27 cellular contexts compared by ENCODE assay signal in genomic region chr13:114135731-114136171, GRCh38. TPM values are rescaled to one million over a fixed set of nuclear protein-coding genes. Genes with fewer than 3 reads are reported as not detected.
DNase-seq lines count a peak whose midpoint lies in the region; ATAC-seq, FAIRE-seq and TF ChIP-seq lines count a peak whose summit lies in the region.
"Had no signal": no experiment of that assay in that cellular context is flagged by ENCODE, and none has a peak within 500 bp of the region (broad histone marks: within the 10 kb centered on the region; RNA-seq: fewer than 3 reads in every experiment).

No MANE protein-coding gene starts in this region.

- in situ Hi-C loops in HepG2 (cut with HindIII; ENCODE audit: extremely low pct_ligation_motif_present, low pct_unique_long_range_greater_than_20kb): no loop called here
- in situ Hi-C loops in GM13976 (cut with MboI; ENCODE audit: low sequenced_read_pairs, unreplicated experiment): no loop called here

- no peak overlapping the region for H3K9ac ChIP-seq in HepG2 (ENCODE audit: insufficient read depth, low read depth, low read length)
- H3K9ac ChIP-seq in colonic mucosa (ENCODE audit: low read depth in 2 of 2, low read length in 2 of 2): no peak overlapping the region

- TF ChIP-seq POLR2A in HepG2 (IDR thresholded peaks at IDR 0.05; ENCODE audit: insufficient read depth in 1 of 2, low read depth in 2 of 2, low read length in 2 of 2): no peak

- H3K4me3 ChIP-seq in heart right ventricle (no peak overlapping the region), RWPE2 (ENCODE audit: severe bottlenecking) (no peak overlapping the region), HepG2 (replicated peaks in 1 of 3; ENCODE audit: insufficient read depth in 1 of 3, low read depth in 2 of 3, low read length in 3 of 3) (no peak overlapping the region), colonic mucosa (no peak overlapping the region)
- H3K4me3 ChIP-seq: adrenal gland, cardiac muscle cell, gastrocnemius medialis, psoas muscle, smooth muscle cell, uterus had no signal

- ATAC-seq in left cardiac atrium: no peak
- ATAC-seq in heart right ventricle: no peak
- ATAC-seq in RWPE2 (ENCODE audit: low read depth): no peak
- ATAC-seq in HepG2: peak; percentile 64
- ATAC-seq: gastrocnemius medialis, psoas muscle had no signal

- WGBS in heart right ventricle, 2 donors: 94 to 95% methylated on average over 15 of the region's 15 CpGs
- WGBS in HepG2 (ENCODE audit: low lambda C conversion rate): 21% methylated on average over 9 of the region's 15 CpGs

- H3K27me3 ChIP-seq in heart right ventricle (peaks cover 0 to 7% (median 0%) of the 10 kb centered on the region in 7 donors), RWPE2 (ENCODE audit: insufficient read depth, poor library complexity, severe bottlenecking) (no peaks in the 10 kb centered on the region), HepG2 (ENCODE audit: control insufficient read depth in 1 of 2, insufficient read depth in 2 of 2, low read length in 2 of 2) (peaks cover 4 to 33% of the 10 kb centered on the region in 2 experiments; a peak in 4 of 5 replicates), colonic mucosa (no peaks in the 10 kb centered on the region)
- H3K27me3 ChIP-seq: adrenal gland, cardiac muscle cell, gastrocnemius medialis, uterus had no signal

- TF ChIP-seq CTCF in heart right ventricle (IDR thresholded peaks at IDR 0.05): no peak
- no peak for TF ChIP-seq CTCF in RWPE2 (IDR thresholded peaks at IDR 0.05; ENCODE audit: poor library complexity, severe bottlenecking)
- no peak for TF ChIP-seq CTCF in HepG2 (CRISPR knock-in tag; IDR thresholded peaks at IDR 0.05)
- no peak for TF ChIP-seq CTCF in GM13976 (IDR thresholded peaks at IDR 0.05; ENCODE audit: borderline replicate concordance, control extremely low read depth, extremely low read depth, insufficient read depth, missing control alignments)
- TF ChIP-seq CTCF in colonic mucosa (IDR thresholded peaks at IDR 0.05): no peak
- no peak for TF ChIP-seq CTCF in GM10266 (IDR thresholded peaks at IDR 0.05; ENCODE audit: control insufficient read depth, insufficient read depth, low read depth, missing control alignments)

- H3K4me1 ChIP-seq in heart right ventricle (peaks cover 2 to 18% (median 12%) of the 10 kb centered on the region in 9 donors), RWPE2 (ENCODE audit: insufficient read depth, poor library complexity, severe bottlenecking) (peaks cover 2% of the 10 kb centered on the region), HepG2 (ENCODE audit: insufficient read depth, low read length) (no peaks in the 10 kb centered on the region), colonic mucosa (peaks cover 4% of the 10 kb centered on the region)
- H3K4me1 ChIP-seq: psoas muscle had no signal

- H3K27ac ChIP-seq in heart right ventricle: no peak overlapping the region
- H3K27ac ChIP-seq in RWPE2 (ENCODE audit: poor library complexity, severe bottlenecking): no peak overlapping the region
- no peak overlapping the region for H3K27ac ChIP-seq in HepG2 (ENCODE audit: extremely low read length, insufficient read depth, low read length)
- H3K27ac ChIP-seq in colonic mucosa: no peak overlapping the region
- H3K27ac ChIP-seq: adrenal gland, cardiac muscle cell, gastrocnemius medialis, psoas muscle, uterus had no signal

- peak; percentile 7 for DNase-seq in left cardiac atrium
- no peak for DNase-seq in heart right ventricle
- peak; percentile 22 for DNase-seq in RWPE2 (ENCODE audit: low spot score)
- DNase-seq in HepG2 (ENCODE audit: low spot score): no peak
- DNase-seq in GM13976 (ENCODE audit: low spot score): no peak
- no peak for DNase-seq in colonic mucosa
- DNase-seq in GM10266 (ENCODE audit: extremely low spot score): no peak
- DNase-seq in ureter (ENCODE audit: low spot score): no peak
- DNase-seq: activated CD4-positive, alpha-beta memory T cell treated with anti-CD3 and anti-CD28 coated beads for 36 hours; adrenal gland; DND-41; gastrocnemius medialis; Karpas-422; NCI-H1105; NCI-H524 treated with DMSO at 0.1 percent for 48 hours; stimulated activated CD4-positive, alpha-beta T cell treated with anti-CD3 and anti-CD28 coated beads, Interleukin-4, amount 100 ng/mL, for 24 hours; SW 1271; uterus had no signal

- no TSS peak for BruUV-seq in HepG2 (replicated peaks; lab: Mats Ljungman, UMichigan)

- no peaks in the 10 kb centered on the region for H3K9me3 ChIP-seq in heart right ventricle
- no peaks in the 10 kb centered on the region for H3K9me3 ChIP-seq in RWPE2 (ENCODE audit: severe bottlenecking)
- no peaks in the 10 kb centered on the region for H3K9me3 ChIP-seq in HepG2 (ENCODE audit: low read length)
- H3K9me3 ChIP-seq in colonic mucosa: no peaks in the 10 kb centered on the region
- H3K9me3 ChIP-seq: adrenal gland, gastrocnemius medialis, psoas muscle, uterus had no signal

- H4K20me1 ChIP-seq in HepG2 (ENCODE audit: insufficient read depth, low read length): no peaks in the 10 kb centered on the region

- TF ChIP-seq EP300 in HepG2 (IDR thresholded peaks at IDR 0.05; ENCODE audit: low read depth in 2 of 2, low read length in 2 of 2) (no peak), HepG2 (CRISPR knock-in tag; IDR thresholded peaks at IDR 0.05; ENCODE audit: borderline replicate concordance) (no peak)

- POLR2A ChIA-PET in HepG2 (lab: Yijun Ruan, JAX): no interaction called here

- no peak overlapping the region for H2AFZ ChIP-seq in HepG2 (ENCODE audit: low read length)

- TF ChIP-seq RAD21 in HepG2 (CRISPR knock-in tag; IDR thresholded peaks at IDR 0.05): no peak

- no peak for FAIRE-seq in HepG2 (lab: Jason Lieb, UNC)
- FAIRE-seq: GM18507 had no signal

- H3K36me3 ChIP-seq in heart right ventricle (no peaks in the 10 kb centered on the region), RWPE2 (ENCODE audit: low read depth) (no peaks in the 10 kb centered on the region), HepG2 (replicated peaks in 1 of 2; ENCODE audit: control insufficient read depth in 1 of 2, insufficient read depth in 2 of 2, low read length in 2 of 2) (no peaks in the 10 kb centered on the region), colonic mucosa (no peaks in the 10 kb centered on the region)
- H3K36me3 ChIP-seq: adrenal gland, cardiac muscle cell, gastrocnemius medialis, uterus had no signal

- intact Hi-C loops in left cardiac atrium (cut with DNase I) (no loop called here), heart right ventricle (cut with DNase I) (loop anchor here in 2 of 10 donors (10.0 kb wide), 2 partner anchors 71 to 141 kb away; no protein-coding TSS in a partner anchor), HepG2 (cut with micrococcal nuclease; ENCODE audit: unreplicated experiment) (no loop called here), colonic mucosa (cut with DNase I) (no loop called here)

- CTCF ChIA-PET in HepG2 (lab: Yijun Ruan, JAX; ENCODE audit: low intra/inter-chr PET ratio, low total read pairs): no interaction called here

- no peaks in the 10 kb centered on the region for H3K79me2 ChIP-seq in HepG2 (ENCODE audit: insufficient read depth, low read length)

- no peak overlapping the region for H3K4me2 ChIP-seq in HepG2 (ENCODE audit: low read depth, low read length)
- H3K4me2 ChIP-seq: smooth muscle cell had no signal

RNA-seq across cellular contexts. Expression of gene RASA3, which starts 3.3 kb away (rescaled TPM):
- total RNA-seq in left cardiac atrium (10 to 100 TPM; 19.9 to 20.1 TPM), heart right ventricle (10 to 100 TPM in 7 of 10 donors, 1 to 10 TPM in 3; 7.3 to 16.9 (median 10.6) TPM), HepG2 (2016; rRNA removed; fragmentation: Illumina TruSeq; extraction: Trizol) (not detected in 2 replicates), colonic mucosa (1 to 10 TPM; 4.4 to 7.2 TPM), ureter (22.4 TPM)
- polyA plus RNA-seq in heart right ventricle (1 to 10 TPM; 6.8 to 7.3 TPM), HepG2 (2011; rRNA removed) (0.05 and 0.07 TPM in 2 replicates)
- total RNA-seq in HepG2 (2016; cell fraction: cytosol; rRNA removed; fragmentation: Illumina TruSeq; extraction: Trizol; ENCODE audit: low read depth): not detected in 2 replicates
- total RNA-seq in HepG2 (2016; cell fraction: insoluble cytoplasmic fraction; rRNA removed; fragmentation: Illumina TruSeq; extraction: Trizol): 0.06 and 0.09 TPM in 2 replicates
- not detected in 2 replicates for total RNA-seq in HepG2 (2016; cell fraction: membrane; rRNA removed; fragmentation: Illumina TruSeq; extraction: Trizol)
- 0.09 TPM in 1 of 2 replicates, not detected in the other for total RNA-seq in HepG2 (2016; cell fraction: nucleus; rRNA removed; fragmentation: Illumina TruSeq; extraction: Trizol)
- polyA plus RNA-seq in HepG2 (2011; cell fraction: cytosol; rRNA removed): 0.09 TPM in 2 replicates
- polyA plus RNA-seq in HepG2 (2011; cell fraction: nucleus; rRNA removed): 0.14 and 0.21 TPM in 2 replicates
- polyA plus RNA-seq in HepG2 (2012): 0.04 TPM in 1 of 2 replicates, not detected in the other
- not detected in 2 replicates for polyA plus RNA-seq in HepG2 (2016; cell fraction: cytosol; fragmentation: Illumina TruSeq; extraction: Trizol; ENCODE audit: low read depth)
- not detected in 2 replicates for polyA plus RNA-seq in HepG2 (2016; cell fraction: insoluble cytoplasmic fraction; fragmentation: Illumina TruSeq; extraction: Trizol; ENCODE audit: low read depth)
- not detected in 2 replicates for polyA plus RNA-seq in HepG2 (2016; cell fraction: membrane; fragmentation: Illumina TruSeq; extraction: Trizol; ENCODE audit: low read depth)
- polyA plus RNA-seq in HepG2 (2016; cell fraction: nucleus; fragmentation: Illumina TruSeq; extraction: Trizol; ENCODE audit: insufficient read depth, low read depth): 0.11 TPM in 1 of 2 replicates, not detected in the other
- 0.20 and 10.0 TPM in 2 replicates for polyA minus RNA-seq in HepG2 (2011; rRNA and poly(A)+ RNA removed; ENCODE audit: low replicate concordance)
- polyA minus RNA-seq in HepG2 (2011; cell fraction: cytosol; rRNA and poly(A)+ RNA removed): 0.20 and 0.26 TPM in 2 replicates
- 0.12 and 0.26 TPM in 2 replicates for polyA minus RNA-seq in HepG2 (2011; cell fraction: nucleus; rRNA and poly(A)+ RNA removed)

RNA-seq across cellular contexts. Expression of gene CFAP97D2, which starts 43.3 kb away (rescaled TPM):
- not detected for total RNA-seq in left cardiac atrium
- total RNA-seq in heart right ventricle: not detected
- not detected for polyA plus RNA-seq in heart right ventricle
- not detected in 2 replicates for total RNA-seq in HepG2 (2016; rRNA removed; fragmentation: Illumina TruSeq; extraction: Trizol)
- total RNA-seq in HepG2 (2016; cell fraction: cytosol; rRNA removed; fragmentation: Illumina TruSeq; extraction: Trizol; ENCODE audit: low read depth): not detected in 2 replicates
- not detected in 2 replicates for total RNA-seq in HepG2 (2016; cell fraction: insoluble cytoplasmic fraction; rRNA removed; fragmentation: Illumina TruSeq; extraction: Trizol)
- total RNA-seq in HepG2 (2016; cell fraction: membrane; rRNA removed; fragmentation: Illumina TruSeq; extraction: Trizol): not detected in 2 replicates
- not detected in 2 replicates for total RNA-seq in HepG2 (2016; cell fraction: nucleus; rRNA removed; fragmentation: Illumina TruSeq; extraction: Trizol)
- not detected in 2 replicates for polyA plus RNA-seq in HepG2 (2011; rRNA removed)
- polyA plus RNA-seq in HepG2 (2011; cell fraction: cytosol; rRNA removed): not detected in 2 replicates
- polyA plus RNA-seq in HepG2 (2011; cell fraction: nucleus; rRNA removed): not detected in 2 replicates
- not detected in 2 replicates for polyA plus RNA-seq in HepG2 (2012)
- polyA plus RNA-seq in HepG2 (2016; cell fraction: cytosol; fragmentation: Illumina TruSeq; extraction: Trizol; ENCODE audit: low read depth): not detected in 2 replicates
- polyA plus RNA-seq in HepG2 (2016; cell fraction: insoluble cytoplasmic fraction; fragmentation: Illumina TruSeq; extraction: Trizol; ENCODE audit: low read depth): not detected in 2 replicates
- not detected in 2 replicates for polyA plus RNA-seq in HepG2 (2016; cell fraction: membrane; fragmentation: Illumina TruSeq; extraction: Trizol; ENCODE audit: low read depth)
- not detected in 2 replicates for polyA plus RNA-seq in HepG2 (2016; cell fraction: nucleus; fragmentation: Illumina TruSeq; extraction: Trizol; ENCODE audit: insufficient read depth, low read depth)
- polyA minus RNA-seq in HepG2 (2011; rRNA and poly(A)+ RNA removed; ENCODE audit: low replicate concordance): not detected in 2 replicates
- not detected in 2 replicates for polyA minus RNA-seq in HepG2 (2011; cell fraction: cytosol; rRNA and poly(A)+ RNA removed)
- polyA minus RNA-seq in HepG2 (2011; cell fraction: nucleus; rRNA and poly(A)+ RNA removed): not detected in 2 replicates
- not detected for total RNA-seq in colonic mucosa
- total RNA-seq in ureter: not detected
- total RNA-seq: activated CD4-positive, alpha-beta memory T cell treated with anti-CD3 and anti-CD28 coated beads for 36 hours; adrenal gland; cardiac muscle cell; gastrocnemius medialis; HT-29; mesenteric fat pad; psoas muscle; smooth muscle cell; uterus had no signal
- polyA plus RNA-seq: adrenal gland, AG04450, cardiac muscle cell, esophagus, neural cell, smooth muscle cell had no signal

Comparison
In these comparisons a context has a peak if more than half of its experiments do, and no peak if none do; other contexts are left out.
1. DNase-seq: peak in left cardiac atrium (single experiment) and RWPE2 (single experiment); none in heart right ventricle (0 of 2), HepG2 (single experiment), GM13976 (single experiment), colonic mucosa (single experiment), GM10266 (single experiment) and ureter (single experiment).